In the genomic region with DNA sequence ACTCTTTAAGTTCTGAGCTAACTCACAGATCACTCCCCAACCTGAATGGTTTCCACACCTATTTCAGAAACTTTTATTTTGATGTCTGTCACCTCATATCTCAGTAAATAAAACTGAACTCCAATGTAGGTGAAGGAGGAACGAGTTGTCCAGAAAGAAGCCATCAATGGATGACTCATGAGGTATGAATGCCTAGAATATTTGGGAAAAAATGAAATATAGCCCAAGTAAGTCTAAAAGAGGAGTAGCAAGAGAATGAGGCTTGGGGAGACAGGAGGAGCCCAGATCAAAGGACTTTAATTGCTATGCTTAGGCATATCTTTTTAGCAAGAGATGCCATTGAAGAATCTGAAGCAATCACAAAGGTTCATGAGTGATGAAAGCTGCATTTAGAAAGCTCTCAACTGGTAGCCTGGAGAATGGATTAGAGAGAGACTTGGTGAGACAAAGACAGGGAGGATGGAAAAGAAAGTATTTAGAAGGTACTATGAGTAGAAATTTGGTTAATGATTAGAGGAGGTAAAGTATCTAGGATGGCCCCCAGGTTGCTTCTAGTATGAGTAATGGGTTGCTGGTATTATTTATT, we compare ENCODE assay signal across 12 cellular contexts. TPM values are rescaled to one million over a fixed set of nuclear protein-coding genes. Genes with fewer than 3 reads are reported as not detected.
DNase-seq lines count a peak whose midpoint lies in the region; ATAC-seq and TF ChIP-seq lines count a peak whose summit lies in the region.
"Had no signal": no experiment of that assay in that cellular context is flagged by ENCODE, and none has a peak within 500 bp of the region (broad histone marks: within the 10 kb centered on the region; RNA-seq: fewer than 3 reads in every experiment).

No MANE protein-coding gene starts in this region.

- peak overlapping the region; percentile 1 for H3K27ac Mint-ChIP-seq in endothelial cell (ENCODE audit: unreplicated experiment)

- peaks cover 17% of the 10 kb centered on the region for H4K20me1 ChIP-seq in PC-3 (ENCODE audit: low read length)

- POLR2A ChIA-PET in PC-3 (lab: Charles Lee; ENCODE audit: unreplicated experiment), result no interaction called here

- no TSS peak for BruUV-seq in PC-3 (replicated peaks; lab: Mats Ljungman, UMichigan)

- TF ChIP-seq CTCF in PC-3 (conservative IDR thresholded peaks at IDR 0.05; ENCODE audit: low read depth, low read length) (no peak), endothelial cell (IDR thresholded peaks at IDR 0.05; ENCODE audit: unreplicated experiment) (no peak), neutrophil (IDR thresholded peaks at IDR 0.05) (no peak)

- H3K4me1 ChIP-seq in PC-3 (ENCODE audit: insufficient read depth, low read length) (peaks cover 17% of the 10 kb centered on the region), neutrophil (ENCODE audit: control insufficient read depth in 1 of 2, insufficient read depth in 1 of 2, low read depth in 1 of 2, low read length in 1 of 2) (peaks cover 8% of the 10 kb centered on the region in 2 experiments)

- H3K36me3 Mint-ChIP-seq in endothelial cell (ENCODE audit: low read depth, unreplicated experiment), result peaks cover 15% of the 10 kb centered on the region

- DNase-seq in EH (ENCODE audit: low read depth), result peak; percentile 55
- peak; percentile 59 for DNase-seq in PC-3
- no peak for DNase-seq in endothelial cell (ENCODE audit: low spot score)
- no peak for DNase-seq in central memory CD4-positive, alpha-beta T cell
- DNase-seq in hippocampal formation (lab: John Stamatoyannopoulos, UW), result no peak
- no peak for DNase-seq in NCI-H748 treated with DMSO at 0.1 percent for 48 hours (lab: John Stamatoyannopoulos, UW)
- DNase-seq: heart left ventricle, left ventricle myocardium superior, NCI-H345, RPMI8226 had no signal

- H3K79me2 ChIP-seq in PC-3 (ENCODE audit: low read length), result peaks cover 32% of the 10 kb centered on the region

- CTCF ChIA-PET in PC-3 (lab: Charles Lee), result interaction anchor here (0.8 kb wide), 1 partner anchor 24 kb away, joined by 3 read pairs; no protein-coding TSS in a partner anchor

- H3K27me3 ChIP-seq in PC-3 (ENCODE audit: low read length) (no peaks in the 10 kb centered on the region), neutrophil (no peaks in the 10 kb centered on the region)
- H3K27me3 ChIP-seq: heart left ventricle had no signal

- no peak overlapping the region for H3K9ac ChIP-seq in PC-3 (ENCODE audit: low read length)

- peaks cover 6% of the 10 kb centered on the region for H3K4me1 Mint-ChIP-seq in endothelial cell (ENCODE audit: unreplicated experiment)

- H3K4me3 Mint-ChIP-seq in endothelial cell (ENCODE audit: unreplicated experiment), result no peak overlapping the region

- H3K27ac ChIP-seq in PC-3 (ENCODE audit: low read length) (no peak overlapping the region), neutrophil (peak overlapping the region; percentile 30)

- no peaks in the 10 kb centered on the region for H3F3A ChIP-seq in PC-3 (ENCODE audit: low read length, unreplicated experiment)

- intact Hi-C loops in PC-3 (cut with micrococcal nuclease), result no loop called here

- H3K36me3 ChIP-seq in PC-3 (ENCODE audit: low read depth, low read length), result peaks cover 5% of the 10 kb centered on the region
- H3K36me3 ChIP-seq in neutrophil, result peaks cover 79% of the 10 kb centered on the region

- no peaks in the 10 kb centered on the region for H3K9me3 ChIP-seq in PC-3 (ENCODE audit: low read length)
- H3K9me3 ChIP-seq in neutrophil, result no peaks in the 10 kb centered on the region
- H3K9me3 ChIP-seq: heart left ventricle had no signal

- ATAC-seq in PC-3 (peak; percentile 73), GM18861 (IDR thresholded peaks at IDR 0.05; ENCODE audit: unreplicated experiment) (no peak)

- no peaks in the 10 kb centered on the region for H3K9me3 Mint-ChIP-seq in endothelial cell (ENCODE audit: unreplicated experiment)

- H3K4me3 ChIP-seq in PC-3 (ENCODE audit: low read length) (no peak overlapping the region), neutrophil (ENCODE audit: low read depth in 1 of 2, low read length in 1 of 2) (no peak overlapping the region)
- H3K4me3 ChIP-seq: heart left ventricle had no signal

- H3K4me2 ChIP-seq in PC-3 (ENCODE audit: low read length), result peak overlapping the region; percentile 63

- H3K27me3 Mint-ChIP-seq in endothelial cell (ENCODE audit: unreplicated experiment), result no peaks in the 10 kb centered on the region

- no peak overlapping the region for H2AFZ ChIP-seq in PC-3 (ENCODE audit: low read length)

- H3K9me2 ChIP-seq in PC-3 (replicated peaks; ENCODE audit: low read length), result no peaks in the 10 kb centered on the region

RNA-seq across cellular contexts. Expression of gene NOCT, which starts 39.3 kb away (rescaled TPM):
- total RNA-seq in PC-3 (2014; rRNA removed) (25.8 and 32.7 TPM in 2 replicates), endothelial cell (ENCODE audit: unreplicated experiment) (9.3 TPM)

Comparison
In these comparisons a context has a peak if more than half of its experiments do, and no peak if none do; other contexts are left out.
1. DNase-seq: peak in EH (single experiment) and PC-3 (single experiment); none in endothelial cell (single experiment), central memory CD4-positive, alpha-beta T cell (single experiment), hippocampal formation (0 of 2) and NCI-H748 treated with DMSO at 0.1 percent for 48 hours (single experiment).